Comparison of ENCODE assay signal across 31 cellular contexts in genomic region chr15:71811036-71811736, GRCh38. TPM values are rescaled to one million over a fixed set of nuclear protein-coding genes. Genes with fewer than 3 reads are reported as not detected.
"Had no signal": no experiment of that assay in that cellular context is flagged by ENCODE, and none has a peak within 500 bp of the region (broad histone marks: within the 10 kb centered on the region; RNA-seq: fewer than 3 reads in every experiment).

No MANE protein-coding gene starts in this region.

- H3K27me3 ChIP-seq: body of pancreas, foreskin keratinocyte, hepatocyte, left lung, neutrophil had no signal

- H3K79me2 ChIP-seq: hepatocyte had no signal

- H3K36me3 ChIP-seq: left lung, neutrophil, thoracic aorta, WERI-Rb-1 had no signal

- H3K27ac ChIP-seq: body of pancreas, foreskin keratinocyte, hepatocyte, left lung, neutrophil, thoracic aorta, WERI-Rb-1 had no signal

- H3K27me3 Mint-ChIP-seq: activated CD4-positive, alpha-beta T cell treated with anti-CD3 and anti-CD28 coated beads, Interleukin-2, amount 10 ng/mL, durations not matched to agents 7 days and 5 days; activated CD8-positive, alpha-beta memory T cell treated with anti-CD3 and anti-CD28 coated beads, Interleukin-2, amount 10 ng/mL, durations not matched to agents 7 days and 5 days; activated CD8-positive, alpha-beta T cell treated with anti-CD3 and anti-CD28 coated beads for 36 hours; activated naive CD4-positive, alpha-beta T cell treated with anti-CD3 and anti-CD28 coated beads, Interleukin-2, amount 50 U/mL, for 24 hours; dendritic cell treated with granulocyte-macrophage colony-stimulating factor and Interleukin-4, amounts not matched to agents 40 ng/mL and 50 ng/mL, for 4 days; type B pancreatic cell had no signal

- ATAC-seq: activated CD8-positive, alpha-beta memory T cell treated with anti-CD3 and anti-CD28 coated beads, Interleukin-2, amount 10 ng/mL, durations not matched to agents 7 days and 5 days; activated CD8-positive, alpha-beta T cell treated with anti-CD3 and anti-CD28 coated beads for 36 hours; body of pancreas; foreskin keratinocyte; left lung; natural killer cell; sciatic nerve; stimulated activated effector memory CD8-positive, alpha-beta T cell treated with anti-CD3 and anti-CD28 coated beads, Interleukin-12 subunit alpha, Interleukin-12 subunit beta, amount 100 ng/mL, for 72 hours had no signal

- H3K4me1 ChIP-seq: foreskin keratinocyte, left lung had no signal

- H3K4me2 ChIP-seq: hepatocyte had no signal

- H3K27ac Mint-ChIP-seq: activated CD4-positive, alpha-beta T cell treated with anti-CD3 and anti-CD28 coated beads, Interleukin-2, amount 10 ng/mL, durations not matched to agents 7 days and 5 days; activated CD8-positive, alpha-beta memory T cell treated with anti-CD3 and anti-CD28 coated beads, Interleukin-2, amount 10 ng/mL, durations not matched to agents 7 days and 5 days; activated CD8-positive, alpha-beta T cell treated with anti-CD3 and anti-CD28 coated beads for 36 hours; activated naive CD4-positive, alpha-beta T cell treated with anti-CD3 and anti-CD28 coated beads, Interleukin-2, amount 50 U/mL, for 24 hours; dendritic cell treated with granulocyte-macrophage colony-stimulating factor and Interleukin-4, amounts not matched to agents 40 ng/mL and 50 ng/mL, for 4 days; immature natural killer cell; mesothelial cell of epicardium; natural killer cell; stimulated activated effector memory CD8-positive, alpha-beta T cell treated with anti-CD3 and anti-CD28 coated beads, Interleukin-12 subunit alpha, Interleukin-12 subunit beta, amount 100 ng/mL, for 72 hours; T-helper 2 cell treated with Interferon-gamma antibody and Interleukin-4, amounts not matched to agents 5 μg/mL and 100 μg/mL, for 36 hours; type B pancreatic cell had no signal

- H3K9me3 Mint-ChIP-seq: activated CD4-positive, alpha-beta T cell treated with anti-CD3 and anti-CD28 coated beads, Interleukin-2, amount 10 ng/mL, durations not matched to agents 7 days and 5 days; activated CD8-positive, alpha-beta T cell treated with anti-CD3 and anti-CD28 coated beads for 36 hours; activated naive CD4-positive, alpha-beta T cell treated with anti-CD3 and anti-CD28 coated beads, Interleukin-2, amount 50 U/mL, for 24 hours; dendritic cell treated with granulocyte-macrophage colony-stimulating factor and Interleukin-4, amounts not matched to agents 40 ng/mL and 50 ng/mL, for 4 days; immature natural killer cell; mesothelial cell of epicardium; natural killer cell; stimulated activated effector memory CD8-positive, alpha-beta T cell treated with anti-CD3 and anti-CD28 coated beads, Interleukin-12 subunit alpha, Interleukin-12 subunit beta, amount 100 ng/mL, for 72 hours; T-helper 2 cell treated with Interferon-gamma antibody and Interleukin-4, amounts not matched to agents 5 μg/mL and 100 μg/mL, for 36 hours; type B pancreatic cell had no signal

- H3K4me3 Mint-ChIP-seq: activated CD4-positive, alpha-beta T cell treated with anti-CD3 and anti-CD28 coated beads, Interleukin-2, amount 10 ng/mL, durations not matched to agents 7 days and 5 days; activated CD8-positive, alpha-beta memory T cell treated with anti-CD3 and anti-CD28 coated beads, Interleukin-2, amount 10 ng/mL, durations not matched to agents 7 days and 5 days; activated CD8-positive, alpha-beta T cell treated with anti-CD3 and anti-CD28 coated beads for 36 hours; activated naive CD4-positive, alpha-beta T cell treated with anti-CD3 and anti-CD28 coated beads, Interleukin-2, amount 50 U/mL, for 24 hours; dendritic cell treated with granulocyte-macrophage colony-stimulating factor and Interleukin-4, amounts not matched to agents 40 ng/mL and 50 ng/mL, for 4 days; immature natural killer cell; mesothelial cell of epicardium; natural killer cell; stimulated activated effector memory CD8-positive, alpha-beta T cell treated with anti-CD3 and anti-CD28 coated beads, Interleukin-12 subunit alpha, Interleukin-12 subunit beta, amount 100 ng/mL, for 72 hours; T-helper 2 cell treated with Interferon-gamma antibody and Interleukin-4, amounts not matched to agents 5 μg/mL and 100 μg/mL, for 36 hours; type B pancreatic cell had no signal

- DNase-seq: activated CD4-positive, alpha-beta T cell treated with anti-CD3 and anti-CD28 coated beads, Interleukin-2, amount 10 ng/mL, durations not matched to agents 7 days and 5 days; activated CD4-positive, CD25-positive, alpha-beta regulatory T cell treated with anti-CD3 and anti-CD28 coated beads, Interleukin-2, amount 50 U/mL, for 72 hours; activated CD8-positive, alpha-beta memory T cell treated with anti-CD3 and anti-CD28 coated beads, Interleukin-2, amount 10 ng/mL, durations not matched to agents 7 days and 5 days; activated CD8-positive, alpha-beta T cell treated with anti-CD3 and anti-CD28 coated beads for 36 hours; activated gamma-delta T cell treated with Interleukin-2 at 50 U/mL for 16 hours; activated T-cell treated with anti-CD3 and anti-CD28 coated beads for 4 hours; anterior cingulate cortex; body of pancreas; caudate nucleus; effector CD4-positive, alpha-beta T cell; erythroblast; foreskin keratinocyte; glutamatergic neuron; immature natural killer cell; kidney glomerular epithelial cell; natural killer cell; small intestine; stimulated activated CD4-positive, alpha-beta T cell treated with anti-CD3 and anti-CD28 coated beads, Interleukin-2, amount 100 ng/mL, for 24 hours had no signal

- H3K4me1 Mint-ChIP-seq: activated CD4-positive, alpha-beta T cell treated with anti-CD3 and anti-CD28 coated beads, Interleukin-2, amount 10 ng/mL, durations not matched to agents 7 days and 5 days; activated CD8-positive, alpha-beta memory T cell treated with anti-CD3 and anti-CD28 coated beads, Interleukin-2, amount 10 ng/mL, durations not matched to agents 7 days and 5 days; activated naive CD4-positive, alpha-beta T cell treated with anti-CD3 and anti-CD28 coated beads, Interleukin-2, amount 50 U/mL, for 24 hours; immature natural killer cell; natural killer cell; stimulated activated effector memory CD8-positive, alpha-beta T cell treated with anti-CD3 and anti-CD28 coated beads, Interleukin-12 subunit alpha, Interleukin-12 subunit beta, amount 100 ng/mL, for 72 hours had no signal

- H3K4me3 ChIP-seq: body of pancreas, hepatocyte, left lung, thoracic aorta had no signal

- FAIRE-seq: small intestine, TTC549 had no signal

RNA-seq across cellular contexts. Expression of gene NR2E3, which starts 0.8 kb away (rescaled TPM):
- total RNA-seq: activated CD4-positive, alpha-beta T cell treated with anti-CD3 and anti-CD28 coated beads, Interleukin-2, amount 10 ng/mL, durations not matched to agents 7 days and 5 days; activated CD8-positive, alpha-beta memory T cell treated with anti-CD3 and anti-CD28 coated beads, Interleukin-2, amount 10 ng/mL, durations not matched to agents 7 days and 5 days; activated CD8-positive, alpha-beta T cell treated with anti-CD3 and anti-CD28 coated beads for 36 hours; hepatocyte; natural killer cell; sciatic nerve had no signal
- polyA plus RNA-seq: immature natural killer cell had no signal
